29 cellular contexts compared by ENCODE assay signal in the genomic region with DNA sequence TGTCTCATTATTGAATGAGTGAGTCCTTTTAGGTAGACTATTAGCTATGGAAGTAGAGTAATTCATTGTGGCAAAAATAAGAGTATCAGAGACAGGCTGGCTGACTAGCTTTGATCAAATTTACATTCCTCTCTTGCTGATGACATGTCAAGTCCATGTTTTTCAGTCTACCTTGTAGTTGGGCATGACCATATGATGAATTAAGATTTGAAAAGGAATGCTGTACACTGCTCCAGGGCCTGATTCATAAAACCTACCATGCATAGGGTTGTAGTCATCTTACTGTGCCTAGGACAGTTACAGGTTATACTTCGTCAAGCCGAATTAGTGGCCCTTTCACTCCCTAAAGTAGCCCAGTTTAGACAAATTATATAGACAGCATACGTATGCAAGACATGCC.
"Had no signal": no experiment of that assay in that cellular context is flagged by ENCODE, and none has a peak within 500 bp of the region (broad histone marks: within the 10 kb centered on the region; RNA-seq: fewer than 3 reads in every experiment).

No MANE protein-coding gene starts in this region.

- ATAC-seq: activated CD4-positive, alpha-beta T cell treated with anti-CD3 and anti-CD28 coated beads for 36 hours; activated CD8-positive, alpha-beta memory T cell treated with anti-CD3 and anti-CD28 coated beads, Interleukin-2, amount 10 ng/mL, durations not matched to agents 7 days and 5 days; activated CD8-positive, alpha-beta T cell treated with anti-CD3 and anti-CD28 coated beads, Interleukin-2, amount 10 ng/mL, durations not matched to agents 7 days and 5 days; activated naive CD4-positive, alpha-beta T cell treated with anti-CD3 and anti-CD28 coated beads, Interleukin-2, amount 50 U/mL, for 72 hours; activated T-cell treated with anti-CD3 and anti-CD28 coated beads, Interleukin-2, amount 50 U/mL, for 72 hours; heart left ventricle had no signal

- DNase-seq: activated CD4-positive, alpha-beta memory T cell treated with anti-CD3 and anti-CD28 coated beads for 36 hours; activated CD4-positive, alpha-beta T cell treated with anti-CD3 and anti-CD28 coated beads for 36 hours; activated CD4-positive, alpha-beta T cell treated with anti-CD3 and anti-CD28 coated beads, Interleukin-2, amount 10 ng/mL, durations not matched to agents 24 days and 14 days; activated CD4-positive, CD25-positive, alpha-beta regulatory T cell; activated CD4-positive, CD25-positive, alpha-beta regulatory T cell treated with anti-CD3 and anti-CD28 coated beads, Interleukin-2, amount 50 U/mL, for 72 hours; activated CD8-positive, alpha-beta memory T cell treated with anti-CD3 and anti-CD28 coated beads, Interleukin-2, amount 10 ng/mL, durations not matched to agents 7 days and 5 days; activated CD8-positive, alpha-beta memory T cell treated with anti-CD3 and anti-CD28 coated beads, Interleukin-2, amount 50 U/mL, for 4 hours; activated CD8-positive, alpha-beta T cell treated with anti-CD3 and anti-CD28 coated beads, Interleukin-2, amount 10 ng/mL, durations not matched to agents 7 days and 5 days; activated gamma-delta T cell; activated naive CD4-positive, alpha-beta T cell; activated naive CD4-positive, alpha-beta T cell treated with anti-CD3 and anti-CD28 coated beads, Interleukin-2, amount 10 ng/mL, durations not matched to agents 7 days and 5 days; activated naive CD8-positive, alpha-beta T cell treated with anti-CD3 and anti-CD28 coated beads, Interleukin-2, amount 10 ng/mL, durations not matched to agents 7 days and 5 days; activated T-cell treated with anti-CD3 and anti-CD28 coated beads, Interleukin-2, amount 50 U/mL, for 1 hour; activated T-cell treated with anti-CD3 and anti-CD28 coated beads, Interleukin-2, amount 50 U/mL, for 72 hours; dorsolateral prefrontal cortex; effector memory CD4-positive, alpha-beta T cell; endodermal cell; erythroblast; esophagus squamous epithelium; glutamatergic neuron; heart left ventricle; T-helper 2 cell had no signal

- H3K36me3 Mint-ChIP-seq: activated CD4-positive, alpha-beta memory T cell treated with anti-CD3 and anti-CD28 coated beads for 36 hours; activated CD8-positive, alpha-beta memory T cell treated with anti-CD3 and anti-CD28 coated beads, Interleukin-2, amount 10 ng/mL, durations not matched to agents 7 days and 5 days; activated naive CD4-positive, alpha-beta T cell treated with anti-CD3 and anti-CD28 coated beads, Interleukin-2, amount 10 ng/mL, durations not matched to agents 7 days and 5 days; activated naive CD4-positive, alpha-beta T cell treated with anti-CD3 and anti-CD28 coated beads, Interleukin-2, amount 50 U/mL, for 72 hours; activated naive CD8-positive, alpha-beta T cell treated with anti-CD3 and anti-CD28 coated beads, Interleukin-2, amount 10 ng/mL, durations not matched to agents 7 days and 5 days; brain had no signal

- H3K9me3 Mint-ChIP-seq: activated CD4-positive, alpha-beta memory T cell treated with anti-CD3 and anti-CD28 coated beads for 36 hours; brain; dendritic cell treated with granulocyte-macrophage colony-stimulating factor and Interleukin-4, amounts not matched to agents 40 ng/mL and 50 ng/mL, for 4 days had no signal

- H3K27ac Mint-ChIP-seq: activated CD4-positive, alpha-beta memory T cell treated with anti-CD3 and anti-CD28 coated beads for 36 hours; activated CD4-positive, alpha-beta T cell treated with anti-CD3 and anti-CD28 coated beads for 36 hours; activated CD4-positive, alpha-beta T cell treated with anti-CD3 and anti-CD28 coated beads, Interleukin-2, amount 10 ng/mL, durations not matched to agents 24 days and 14 days; activated CD8-positive, alpha-beta memory T cell treated with anti-CD3 and anti-CD28 coated beads, Interleukin-2, amount 10 ng/mL, durations not matched to agents 7 days and 5 days; activated CD8-positive, alpha-beta T cell treated with anti-CD3 and anti-CD28 coated beads, Interleukin-2, amount 10 ng/mL, durations not matched to agents 7 days and 5 days; activated naive CD4-positive, alpha-beta T cell treated with anti-CD3 and anti-CD28 coated beads, Interleukin-2, amount 10 ng/mL, durations not matched to agents 7 days and 5 days; activated naive CD4-positive, alpha-beta T cell treated with anti-CD3 and anti-CD28 coated beads, Interleukin-2, amount 50 U/mL, for 72 hours; activated naive CD8-positive, alpha-beta T cell treated with anti-CD3 and anti-CD28 coated beads, Interleukin-2, amount 10 ng/mL, durations not matched to agents 7 days and 5 days; activated T-cell treated with anti-CD3 and anti-CD28 coated beads, Interleukin-2, amount 50 U/mL, for 72 hours; dendritic cell treated with granulocyte-macrophage colony-stimulating factor and Interleukin-4, amounts not matched to agents 40 ng/mL and 50 ng/mL, for 4 days; endodermal cell had no signal

- H3K36me3 ChIP-seq: ascending aorta, breast epithelium, esophagus squamous epithelium, heart left ventricle had no signal

- H3K27ac ChIP-seq: ascending aorta, breast epithelium, coronary artery, dorsolateral prefrontal cortex, esophagus squamous epithelium, heart left ventricle had no signal

- H3K9me3 ChIP-seq: ascending aorta, breast epithelium had no signal

- H3K4me1 Mint-ChIP-seq: activated CD4-positive, alpha-beta T cell treated with anti-CD3 and anti-CD28 coated beads for 36 hours; activated CD4-positive, alpha-beta T cell treated with anti-CD3 and anti-CD28 coated beads, Interleukin-2, amount 10 ng/mL, durations not matched to agents 24 days and 14 days; activated CD8-positive, alpha-beta memory T cell treated with anti-CD3 and anti-CD28 coated beads, Interleukin-2, amount 10 ng/mL, durations not matched to agents 7 days and 5 days; activated naive CD4-positive, alpha-beta T cell treated with anti-CD3 and anti-CD28 coated beads, Interleukin-2, amount 10 ng/mL, durations not matched to agents 7 days and 5 days; activated naive CD8-positive, alpha-beta T cell treated with anti-CD3 and anti-CD28 coated beads, Interleukin-2, amount 10 ng/mL, durations not matched to agents 7 days and 5 days; brain; central memory CD8-positive, alpha-beta T cell; endodermal cell had no signal

- H3K4me3 ChIP-seq: ascending aorta, breast epithelium, coronary artery, dorsolateral prefrontal cortex, esophagus squamous epithelium, heart left ventricle had no signal

- H3K27me3 ChIP-seq: ascending aorta, breast epithelium, esophagus squamous epithelium had no signal

- H3K4me3 Mint-ChIP-seq: activated CD4-positive, alpha-beta memory T cell treated with anti-CD3 and anti-CD28 coated beads for 36 hours; activated CD4-positive, alpha-beta T cell treated with anti-CD3 and anti-CD28 coated beads for 36 hours; activated CD4-positive, alpha-beta T cell treated with anti-CD3 and anti-CD28 coated beads, Interleukin-2, amount 10 ng/mL, durations not matched to agents 24 days and 14 days; activated CD8-positive, alpha-beta memory T cell treated with anti-CD3 and anti-CD28 coated beads, Interleukin-2, amount 10 ng/mL, durations not matched to agents 7 days and 5 days; activated CD8-positive, alpha-beta T cell treated with anti-CD3 and anti-CD28 coated beads, Interleukin-2, amount 10 ng/mL, durations not matched to agents 7 days and 5 days; activated naive CD4-positive, alpha-beta T cell treated with anti-CD3 and anti-CD28 coated beads, Interleukin-2, amount 10 ng/mL, durations not matched to agents 7 days and 5 days; activated naive CD8-positive, alpha-beta T cell treated with anti-CD3 and anti-CD28 coated beads, Interleukin-2, amount 10 ng/mL, durations not matched to agents 7 days and 5 days; activated T-cell treated with anti-CD3 and anti-CD28 coated beads, Interleukin-2, amount 50 U/mL, for 72 hours; brain; central memory CD8-positive, alpha-beta T cell; dendritic cell treated with granulocyte-macrophage colony-stimulating factor and Interleukin-4, amounts not matched to agents 40 ng/mL and 50 ng/mL, for 4 days; endodermal cell had no signal

- H3K27me3 Mint-ChIP-seq: activated CD4-positive, alpha-beta memory T cell treated with anti-CD3 and anti-CD28 coated beads for 36 hours; activated CD4-positive, alpha-beta T cell treated with anti-CD3 and anti-CD28 coated beads for 36 hours; activated CD4-positive, alpha-beta T cell treated with anti-CD3 and anti-CD28 coated beads, Interleukin-2, amount 10 ng/mL, durations not matched to agents 24 days and 14 days; activated CD8-positive, alpha-beta memory T cell treated with anti-CD3 and anti-CD28 coated beads, Interleukin-2, amount 10 ng/mL, durations not matched to agents 7 days and 5 days; activated naive CD4-positive, alpha-beta T cell treated with anti-CD3 and anti-CD28 coated beads, Interleukin-2, amount 10 ng/mL, durations not matched to agents 7 days and 5 days; activated naive CD8-positive, alpha-beta T cell treated with anti-CD3 and anti-CD28 coated beads, Interleukin-2, amount 10 ng/mL, durations not matched to agents 7 days and 5 days; brain; central memory CD8-positive, alpha-beta T cell; dendritic cell treated with granulocyte-macrophage colony-stimulating factor and Interleukin-4, amounts not matched to agents 40 ng/mL and 50 ng/mL, for 4 days had no signal

- H3K4me1 ChIP-seq: ascending aorta, breast epithelium, esophagus squamous epithelium, heart left ventricle had no signal
